In genomic region chr16:23898682-23899430, GRCh38 we compare ENCODE assay signal across 1 cellular context.
A peak's percentile ranks its signal among the peaks of the same experiment; 100 is the strongest.
TF ChIP-seq lines count a peak whose summit lies in the region.

No MANE protein-coding gene starts in this region.

TF ChIP-seq in K562, 482 proteins besides CTCF, POLR2A, EP300 and RAD21 (continued from another document and continues in another):
- TF ChIP-seq ZNF253 (CRISPR knock-in tag; conservative IDR thresholded peaks at IDR 0.05) = no peak
- peak; percentile 94 for TF ChIP-seq RBM25 (IDR thresholded peaks at IDR 0.05; ENCODE audit: low read depth, low read length, severe bottlenecking)
- TF ChIP-seq ZNF197 (CRISPR knock-in tag; IDR thresholded peaks at IDR 0.05; ENCODE audit: low read depth) = no peak
- TF ChIP-seq KAT2B (IDR thresholded peaks at IDR 0.05; ENCODE audit: low read depth, low read length) = no peak
- TF ChIP-seq ZNF407 (IDR thresholded peaks at IDR 0.05; ENCODE audit: low read depth) = no peak
- TF ChIP-seq ZNF24 (IDR thresholded peaks at IDR 0.05) = 0 out of 2 replicates have a peak, but pooled peaks have one; percentile 23
- TF ChIP-seq PREB (CRISPR knock-in tag; IDR thresholded peaks at IDR 0.05) = no peak
- no peak for TF ChIP-seq NCOR1 (IDR thresholded peaks at IDR 0.05)
- TF ChIP-seq EHMT2 (IDR thresholded peaks at IDR 0.05) = no peak
- no peak for TF ChIP-seq NEUROD1 (IDR thresholded peaks at IDR 0.05; ENCODE audit: borderline replicate concordance, low read depth, low read length, partially characterized antibody)
- TF ChIP-seq ZNF316 (IDR thresholded peaks at IDR 0.05) = no peak
- no peak for TF ChIP-seq TAF7 (tag; IDR thresholded peaks at IDR 0.05)
- TF ChIP-seq ETS1 (conservative IDR thresholded peaks at IDR 0.05; ENCODE audit: control insufficient read depth, low read depth, low read length) = no peak
- 0 out of 2 replicates have a peak, but pooled peaks have one; percentile 17 for TF ChIP-seq POLR2AphosphoS5 (IDR thresholded peaks at IDR 0.05; ENCODE audit: control insufficient read depth, insufficient read depth, low read depth, low read length)
- TF ChIP-seq KLF1 (tag; IDR thresholded peaks at IDR 0.05) = no peak
- TF ChIP-seq UBTF (IDR thresholded peaks at IDR 0.05; ENCODE audit: borderline replicate concordance in 1 of 2, low read depth in 2 of 2, low read length in 2 of 2) = no peak
- peak; percentile 44; the same call in 1 of the 2 replicates for TF ChIP-seq ZNF592 (IDR thresholded peaks at IDR 0.05)
- TF ChIP-seq ZNF124 (CRISPR knock-in tag; IDR thresholded peaks at IDR 0.05) = no peak
- no peak for TF ChIP-seq NFE2L1 (tag; IDR thresholded peaks at IDR 0.05; ENCODE audit: borderline replicate concordance, low read depth)
- TF ChIP-seq ZNF217 (CRISPR knock-in tag; IDR thresholded peaks at IDR 0.05) = no peak
- no peak for TF ChIP-seq ETS2 (tag; IDR thresholded peaks at IDR 0.05; ENCODE audit: borderline replicate concordance, poor library complexity, severe bottlenecking)
- TF ChIP-seq ARID1B (IDR thresholded peaks at IDR 0.05) = no peak
- no peak for TF ChIP-seq HINFP (tag; conservative IDR thresholded peaks at IDR 0.05; ENCODE audit: low read depth)
- TF ChIP-seq BRD9 (IDR thresholded peaks at IDR 0.05; ENCODE audit: low read depth, partially characterized antibody) = no peak
- TF ChIP-seq HDAC2 (IDR thresholded peaks at IDR 0.05) = 0 out of 2 replicates have a peak, but pooled peaks have one; percentile 73
- peak; percentile 79 for TF ChIP-seq ADNP (tag; IDR thresholded peaks at IDR 0.05)
- TF ChIP-seq BCL6 (CRISPR knock-in tag; IDR thresholded peaks at IDR 0.05) = no peak
- no peak for TF ChIP-seq ZNF699 (CRISPR knock-in tag; IDR thresholded peaks at IDR 0.05; ENCODE audit: insufficient replicate concordance)
- no peak for TF ChIP-seq SRSF9 (IDR thresholded peaks at IDR 0.05; ENCODE audit: borderline replicate concordance, low read depth, low read length)
- no peak for TF ChIP-seq SOX6 (IDR thresholded peaks at IDR 0.05)
- no peak for TF ChIP-seq ZNF408 (CRISPR knock-in tag; IDR thresholded peaks at IDR 0.05; ENCODE audit: low read depth)
- no peak for TF ChIP-seq PATZ1 (CRISPR knock-in tag; IDR thresholded peaks at IDR 0.05; ENCODE audit: borderline replicate concordance)
- no peak for TF ChIP-seq GABPA (tag; conservative IDR thresholded peaks at IDR 0.05; ENCODE audit: low read depth)
- TF ChIP-seq DMBX1 (CRISPR knock-in tag; IDR thresholded peaks at IDR 0.05; ENCODE audit: borderline replicate concordance) = peak; percentile 61; the same call in 1 of the 2 replicates
- TF ChIP-seq KDM1A (IDR thresholded peaks at IDR 0.05) = peak; percentile 40 to 63; a peak in 2 of 4 replicates
- TF ChIP-seq BHLHE40 (IDR thresholded peaks at IDR 0.05; ENCODE audit: low read length) = no peak
- no peak for TF ChIP-seq GABPB2 (CRISPR knock-in tag; conservative IDR thresholded peaks at IDR 0.05)
- TF ChIP-seq PCBP1 (IDR thresholded peaks at IDR 0.05; ENCODE audit: low read depth, low read length, poor library complexity, severe bottlenecking) = no peak
- no peak for TF ChIP-seq FOXM1 (IDR thresholded peaks at IDR 0.05; ENCODE audit: low read depth)
- TF ChIP-seq FOXM1 (CRISPR knock-in tag; IDR thresholded peaks at IDR 0.05; ENCODE audit: low read depth) = no peak
- TF ChIP-seq ELK3 (CRISPR knock-in tag; IDR thresholded peaks at IDR 0.05) = no peak
- no peak for TF ChIP-seq ZNF174 (CRISPR knock-in tag; IDR thresholded peaks at IDR 0.05)
- 0 out of 2 replicates have a peak, but pooled peaks have one; percentile 32 for TF ChIP-seq SMARCA5 (IDR thresholded peaks at IDR 0.05)
